In genomic region chr16:82776466-82777146, GRCh38 we compare ENCODE assay signal across 1 cellular context.
TF ChIP-seq lines count a peak whose summit lies in the region.

No MANE protein-coding gene starts in this region.

TF ChIP-seq in HepG2, 621 proteins besides CTCF, POLR2A, EP300 and RAD21 (continued from another document):
- no peak for TF ChIP-seq ZNF710 (CRISPR knock-in tag; IDR thresholded peaks at IDR 0.05; ENCODE audit: borderline replicate concordance)
- no peak for TF ChIP-seq ZNF788 (CRISPR knock-in tag; IDR thresholded peaks at IDR 0.05; ENCODE audit: borderline replicate concordance)
- TF ChIP-seq ISX (CRISPR knock-in tag; conservative IDR thresholded peaks at IDR 0.05), result no peak
- TF ChIP-seq TP53 (CRISPR knock-in tag; conservative IDR thresholded peaks at IDR 0.05), result no peak
- no peak for TF ChIP-seq ZNF816 (CRISPR knock-in tag; IDR thresholded peaks at IDR 0.05; ENCODE audit: borderline replicate concordance)
- TF ChIP-seq CEBPB (IDR thresholded peaks at IDR 0.05; ENCODE audit: borderline replicate concordance, low read depth, low read length), result peak; percentile 50; the same call in 1 of the 2 replicates
- no peak for TF ChIP-seq MYPOP (CRISPR knock-in tag; IDR thresholded peaks at IDR 0.05)
- no peak for TF ChIP-seq ZMYM2 (CRISPR knock-in tag; IDR thresholded peaks at IDR 0.05)
- no peak for TF ChIP-seq ZSCAN29 (CRISPR knock-in tag; conservative IDR thresholded peaks at IDR 0.05)
- no peak for TF ChIP-seq FOXA3 (CRISPR knock-in tag; IDR thresholded peaks at IDR 0.05)
- TF ChIP-seq CREB3 (CRISPR knock-in tag; IDR thresholded peaks at IDR 0.05), result no peak
